Comparison of ENCODE assay signal across 11 cellular contexts in the genomic region with DNA sequence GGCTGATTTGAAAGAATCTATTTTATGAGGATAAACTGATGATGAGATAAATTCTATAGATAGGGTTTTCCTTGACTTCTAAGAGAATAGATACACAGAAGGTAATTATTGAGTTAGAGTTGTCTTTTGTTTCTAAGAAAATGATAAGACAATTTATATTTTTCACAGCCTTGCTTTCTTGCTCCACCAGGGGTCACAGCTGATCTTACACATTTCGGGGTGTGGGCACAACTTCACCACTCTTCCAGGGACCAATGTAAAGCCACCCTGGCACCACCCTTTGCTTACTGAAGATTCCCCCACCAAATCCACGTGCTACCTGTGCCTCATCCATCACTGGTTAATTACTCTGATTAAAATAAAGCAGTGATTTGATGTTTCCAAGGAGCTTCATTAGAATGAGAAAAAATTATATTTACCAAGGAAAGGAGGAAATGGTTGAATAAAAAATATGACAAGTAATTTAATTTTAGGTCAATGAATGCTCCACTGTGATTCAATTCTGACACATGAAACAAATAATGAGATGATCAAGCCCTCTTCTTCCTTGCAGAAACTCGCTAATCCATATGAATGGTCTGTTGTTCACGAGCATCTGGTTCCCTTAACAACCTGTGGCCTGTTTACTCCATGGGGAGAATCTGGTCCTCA.
DNase-seq lines count a peak whose midpoint lies in the region; TF ChIP-seq lines count a peak whose summit lies in the region.
"Had no signal": no experiment of that assay in that cellular context is flagged by ENCODE, and none has a peak within 500 bp of the region (broad histone marks: within the 10 kb centered on the region; RNA-seq: fewer than 3 reads in every experiment).

No MANE protein-coding gene starts in this region.

- DNase-seq in AG10803 (ENCODE audit: low read depth): no peak
- DNase-seq in NAMALWA (ENCODE audit: low spot score): peak; percentile 45
- no peak for DNase-seq in chondrocyte (ENCODE audit: low spot score)
- DNase-seq in nephron progenitor cell: no peak
- DNase-seq in AG20443 (ENCODE audit: low spot score): no peak
- DNase-seq in GF-D8 (lab: John Stamatoyannopoulos, UW): no peak
- no peak for DNase-seq in globus pallidus (ENCODE audit: low spot score)
- no peak for DNase-seq in OCI-M2 (lab: John Stamatoyannopoulos, UW; ENCODE audit: unreplicated experiment)
- DNase-seq: NCI-H187 treated with DMSO at 0.1 percent for 48 hours, small intestine had no signal

- H3K4me3 Mint-ChIP-seq in chondrocyte (ENCODE audit: unreplicated experiment): no peak overlapping the region
- H3K4me3 Mint-ChIP-seq in nephron progenitor cell: no peak overlapping the region
- H3K4me3 Mint-ChIP-seq: CD14-positive monocyte had no signal

- H3K4me1 Mint-ChIP-seq in chondrocyte (ENCODE audit: low read depth) (peaks cover 78% of the 10 kb centered on the region), nephron progenitor cell (peaks cover 38% of the 10 kb centered on the region)
- H3K4me1 Mint-ChIP-seq: CD14-positive monocyte had no signal

- H3K27me3 Mint-ChIP-seq in chondrocyte (ENCODE audit: low read depth): no peaks in the 10 kb centered on the region
- H3K27me3 Mint-ChIP-seq in nephron progenitor cell (ENCODE audit: low read depth, poor library complexity): peaks cover 3% of the 10 kb centered on the region

- TF ChIP-seq CTCF in AG10803 (conservative IDR thresholded peaks at IDR 0.05; ENCODE audit: low read length): peak; percentile 38
- TF ChIP-seq CTCF in chondrocyte (IDR thresholded peaks at IDR 0.05): peak; percentile 69
- TF ChIP-seq CTCF in nephron progenitor cell (IDR thresholded peaks at IDR 0.05): peak; percentile 9

- H3K4me3 ChIP-seq in AG10803 (ENCODE audit: low read length): no peak overlapping the region

- H3K36me3 Mint-ChIP-seq in chondrocyte (ENCODE audit: low read depth) (peaks cover 2% of the 10 kb centered on the region), nephron progenitor cell (ENCODE audit: low read depth) (no peaks in the 10 kb centered on the region)
- H3K36me3 Mint-ChIP-seq: CD14-positive monocyte had no signal

- peak overlapping the region; percentile 99 for H3K27ac Mint-ChIP-seq in chondrocyte (ENCODE audit: unreplicated experiment)
- H3K27ac Mint-ChIP-seq in nephron progenitor cell: no peak overlapping the region

- H3K9me3 Mint-ChIP-seq in chondrocyte (ENCODE audit: low read depth) (peaks cover 13% of the 10 kb centered on the region), nephron progenitor cell (no peaks in the 10 kb centered on the region)

Comparison
In these comparisons a context has a peak if more than half of its experiments do, and no peak if none do; other contexts are left out.
1. CTCF ChIP-seq: peak in every context shown above with its lines; median percentile 69 in chondrocyte; 38 in AG10803; 9 in nephron progenitor cell.